ENCODE assay signal across 15 cellular contexts in genomic region chr14:26180221-26180620, GRCh38.
"Had no signal": no experiment of that assay in that cellular context is flagged by ENCODE, and none has a peak within 500 bp of the region (broad histone marks: within the 10 kb centered on the region; RNA-seq: fewer than 3 reads in every experiment).

No MANE protein-coding gene starts in this region.

- H3K4me3 ChIP-seq: adrenal gland, colonic mucosa, hepatocyte, pancreas, right atrium auricular region, tibial nerve, vagina had no signal

- H3K4me1 ChIP-seq: adrenal gland, colonic mucosa, pancreas, right atrium auricular region, tibial nerve, vagina had no signal

- DNase-seq: activated B cell treated with CpG ODN at 0.5 μM for 24 hours; activated CD4-positive, alpha-beta T cell treated with anti-CD3 and anti-CD28 coated beads, Interleukin-2, amount 10 ng/mL, durations not matched to agents 7 days and 5 days; activated naive CD4-positive, alpha-beta T cell treated with anti-CD3 and anti-CD28 coated beads, Interleukin-2, amount 50 U/mL, for 16 hours; adrenal gland; colonic mucosa; effector CD4-positive, alpha-beta T cell; left ventricle myocardium superior; pancreas; small intestine had no signal

- FAIRE-seq: frontal cortex, pancreas, small intestine had no signal

- H3K27me3 Mint-ChIP-seq: activated B cell treated with CpG ODN at 0.5 μM for 24 hours; activated CD4-positive, alpha-beta T cell treated with anti-CD3 and anti-CD28 coated beads, Interleukin-2, amount 10 ng/mL, durations not matched to agents 7 days and 5 days had no signal

- H2AFZ ChIP-seq: hepatocyte had no signal

- H3K27ac Mint-ChIP-seq: activated B cell treated with CpG ODN at 0.5 μM for 24 hours; activated CD4-positive, alpha-beta T cell treated with anti-CD3 and anti-CD28 coated beads, Interleukin-2, amount 10 ng/mL, durations not matched to agents 7 days and 5 days; activated T-helper 2 cell treated with anti-CD3 and anti-CD28 coated beads, Interferon-gamma antibody, Interleukin-2, Interleukin-4, amounts not matched to agents 10 μg/mL and 5 μg/mL and 100 μg/mL, durations not matched to agents 14 hours and 24 hours and 36 hours had no signal

- H3K4me2 ChIP-seq: hepatocyte had no signal

- H3K36me3 ChIP-seq: adrenal gland, colonic mucosa, pancreas, right atrium auricular region, tibial nerve, vagina had no signal

- H3K27ac ChIP-seq: adrenal gland, colonic mucosa, hepatocyte, pancreas, right atrium auricular region, tibial nerve, vagina had no signal

- H3K9me3 ChIP-seq: adrenal gland, colonic mucosa, pancreas, right atrium auricular region, tibial nerve, vagina had no signal

- H3K4me3 Mint-ChIP-seq: activated B cell treated with CpG ODN at 0.5 μM for 24 hours; activated CD4-positive, alpha-beta T cell treated with anti-CD3 and anti-CD28 coated beads, Interleukin-2, amount 10 ng/mL, durations not matched to agents 7 days and 5 days had no signal

- H3K4me1 Mint-ChIP-seq: activated B cell treated with CpG ODN at 0.5 μM for 24 hours; activated CD4-positive, alpha-beta T cell treated with anti-CD3 and anti-CD28 coated beads, Interleukin-2, amount 10 ng/mL, durations not matched to agents 7 days and 5 days had no signal

- H3K27me3 ChIP-seq: adrenal gland, colonic mucosa, hepatocyte, pancreas, right atrium auricular region, tibial nerve, vagina had no signal
